ENCODE assay signal across 26 cellular contexts in the genomic region with DNA sequence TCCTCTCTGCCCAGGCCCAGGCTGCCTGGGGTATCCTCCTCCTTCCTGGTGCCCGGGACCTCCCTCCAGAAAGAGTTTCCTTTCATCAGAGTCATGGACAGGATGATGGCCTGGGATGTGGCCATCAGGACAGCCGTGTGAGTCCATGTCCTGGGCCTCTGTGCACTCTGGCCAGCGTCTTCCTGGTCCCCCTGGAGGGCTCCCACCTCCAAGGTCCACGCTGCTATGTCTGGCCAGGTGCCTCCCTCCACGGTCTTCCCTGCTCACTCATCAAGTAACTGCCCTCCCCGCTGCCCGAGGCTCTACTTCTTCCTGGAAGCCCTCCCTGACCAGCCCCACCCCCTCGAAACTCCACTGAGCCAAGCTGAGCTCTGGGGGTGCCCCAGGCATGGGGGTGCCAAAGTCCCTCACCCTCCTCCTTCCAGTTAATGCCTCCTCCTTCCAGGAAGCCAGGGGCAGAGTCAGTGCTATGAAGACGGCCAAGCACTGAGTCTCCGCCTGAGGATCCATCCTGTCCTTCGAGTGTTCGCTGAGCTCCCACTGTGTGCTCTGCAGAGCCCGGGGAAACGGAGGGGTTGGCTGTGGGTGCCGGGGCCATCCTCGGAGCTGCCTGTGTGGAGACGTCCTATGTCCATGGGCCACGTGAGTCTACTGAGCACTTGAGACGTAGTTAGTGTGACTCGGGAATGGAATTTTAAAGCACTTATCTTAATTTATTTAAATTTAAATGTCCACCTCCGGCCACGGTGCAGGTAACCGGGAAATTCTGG.
"Had no signal": no experiment of that assay in that cellular context is flagged by ENCODE, and none has a peak within 500 bp of the region (broad histone marks: within the 10 kb centered on the region; RNA-seq: fewer than 3 reads in every experiment).

No MANE protein-coding gene starts in this region.

- FAIRE-seq: pancreas, small intestine, urothelium cell line had no signal

- H3K36me3 ChIP-seq: pancreas, prostate gland, right lobe of liver, sigmoid colon, stomach, thoracic aorta, thyroid gland, tibial nerve, upper lobe of left lung, vagina had no signal

- H3K4me3 ChIP-seq: pancreas, prostate gland, right lobe of liver, sigmoid colon, stomach, thoracic aorta, thyroid gland, tibial nerve, upper lobe of left lung, vagina had no signal

- H3K27ac ChIP-seq: pancreas, prostate gland, right lobe of liver, sigmoid colon, stomach, thoracic aorta, thyroid gland, tibial nerve, upper lobe of left lung, vagina had no signal

- H3K9me3 ChIP-seq: pancreas, prostate gland, right lobe of liver, thoracic aorta, thyroid gland, vagina had no signal

- H3K27me3 ChIP-seq: pancreas, right lobe of liver, thyroid gland, tibial nerve, upper lobe of left lung, vagina had no signal

- ATAC-seq: naive thymus-derived CD8-positive, alpha-beta T cell; natural killer cell treated with Interleukin-12 subunit alpha and Interleukin-12 subunit beta and Interleukin-15 and Interleukin-18, amount 100 ng/mL, for 72 hours; pancreas; right lobe of liver; stimulated activated effector memory CD8-positive, alpha-beta T cell treated with anti-CD3 and anti-CD28 coated beads, Interleukin-12 subunit alpha, Interleukin-12 subunit beta, amount 100 ng/mL, for 72 hours; stimulated activated naive B cell treated with anti-CD40 and anti-IgM and Interleukin-4, amounts not matched to agents 10 μg/mL and 1 μg/mL and 100 μg/mL, for 72 hours had no signal

- H3K4me1 ChIP-seq: pancreas, prostate gland, right lobe of liver, sigmoid colon, stomach, thyroid gland, tibial nerve, upper lobe of left lung, vagina had no signal

- DNase-seq: nephron progenitor cell; occipital lobe; retina; right cardiac atrium; sigmoid colon; small intestine; stimulated activated CD4-positive, alpha-beta T cell treated with anti-CD3 and anti-CD28 coated beads, Interleukin-15, amount 100 ng/mL, for 24 hours; stimulated activated CD4-positive, alpha-beta T cell treated with anti-CD3 and anti-CD28 coated beads, Interleukin-2, amount 100 ng/mL, for 24 hours; stimulated activated CD4-positive, alpha-beta T cell treated with anti-CD3 and anti-CD28 coated beads, Interleukin-2, amount 100 ng/mL, for 48 hours; stimulated activated CD4-positive, alpha-beta T cell treated with anti-CD3 and anti-CD28 coated beads, Interleukin-4, amount 100 ng/mL, for 24 hours; stimulated activated naive B cell treated with anti-CD40 and anti-IgM and Interleukin-4, amounts not matched to agents 10 μg/mL and 1 μg/mL and 100 μg/mL, for 72 hours; stimulated activated naive CD4-positive, alpha-beta T cell treated with Interleukin-2 at 50 U/mL for 16 hours; stomach; thyroid gland; trophoblast cell had no signal
